Comparison of ENCODE assay signal across 8 cellular contexts in genomic region chr19:45638930-45639729, GRCh38. TPM values are rescaled to one million over a fixed set of nuclear protein-coding genes. Genes with fewer than 3 reads are reported as not detected.
DNase-seq lines count a peak whose midpoint lies in the region; ATAC-seq and TF ChIP-seq lines count a peak whose summit lies in the region.

TSS of gene EML2 (minus strand) at chr19:45639397. CDS start at chr19:45639376, 21 bp downstream.

- peak within 1 kb of the TSS; percentile 89 for H3K4me3 ChIP-seq in coronary artery
- peak within 1 kb of the TSS; percentile 59 to 62 (median 61) for H3K4me3 ChIP-seq in right lobe of liver

- no peak for TF ChIP-seq POLR2A in right lobe of liver (IDR thresholded peaks at IDR 0.05)

- ATAC-seq in right lobe of liver: peak; percentile 37 to 64 (median 52)

- intact Hi-C loops in right lobe of liver (cut with DNase I): loop anchor here in 1 of 2 donors (10.0 kb wide), 1 partner anchor 114 kb away; no protein-coding TSS in a partner anchor

- no peaks in the 10 kb centered on the region for H3K27me3 ChIP-seq in right lobe of liver

- H3K27ac ChIP-seq in coronary artery: peak within 1 kb of the TSS; percentile 37 to 71
- peak within 1 kb of the TSS in 1 of 3 donors; percentile 18 for H3K27ac ChIP-seq in right lobe of liver

- WGBS in right lobe of liver (ENCODE audit: insufficient coverage, low coverage, low lambda C conversion rate, missing lambda C conversion rate): 6% methylated on average over 27 of the region's 52 CpGs

- no peaks in the 10 kb centered on the region for H3K9me3 ChIP-seq in right lobe of liver

- H3K4me1 ChIP-seq in right lobe of liver: peaks cover 0 to 27% (median 15%) of the 10 kb centered on the region in 4 donors

- no peaks in the 10 kb centered on the region for H3K36me3 ChIP-seq in right lobe of liver

- DNase-seq in EL: peak; percentile 51
- peak; percentile 70 for DNase-seq in activated CD4-positive, CD25-positive, alpha-beta regulatory T cell treated with anti-CD3 and anti-CD28 coated beads, Interleukin-2, amount 50 U/mL, for 72 hours
- DNase-seq in coronary artery (ENCODE audit: low spot score): no peak
- DNase-seq in right lobe of liver: peak; percentile 62 to 68 (median 63)
- DNase-seq in stimulated activated CD8-positive, alpha-beta memory T cell treated with anti-CD3 and anti-CD28 coated beads, Interleukin-15, amount 100 ng/mL, for 24 hours (ENCODE audit: low read depth): peak; percentile 28
- DNase-seq in putamen (ENCODE audit: low spot score): no peak
- no peak for DNase-seq in pons (ENCODE audit: low spot score)

- TF ChIP-seq CTCF in LNCAP (IDR thresholded peaks at IDR 0.05) (peak; percentile 32; the same call in 1 of the 2 replicates), coronary artery (IDR thresholded peaks at IDR 0.05) (no peak), right lobe of liver (IDR thresholded peaks at IDR 0.05) (peak in 2 of 4 donors; percentile 7 to 11)

RNA-seq across cellular contexts. Expression of gene EML2, which starts in this region (rescaled TPM):
- total RNA-seq in right lobe of liver: 10 to 100 TPM; 12.6 to 19.7 (median 13.8) TPM

Comparison
In these comparisons a context has a peak if more than half of its experiments do, and no peak if none do; other contexts are left out.
1. DNase-seq: peak in EL (single experiment), activated CD4-positive, CD25-positive, alpha-beta regulatory T cell treated with anti-CD3 and anti-CD28 coated beads, Interleukin-2, amount 50 U/mL, for 72 hours (single experiment), right lobe of liver (3 of 3) and stimulated activated CD8-positive, alpha-beta memory T cell treated with anti-CD3 and anti-CD28 coated beads, Interleukin-15, amount 100 ng/mL, for 24 hours (single experiment); none in coronary artery (single experiment), putamen (single experiment) and pons (single experiment).